In genomic region chr3:52277972-52278509, GRCh38 we compare ENCODE assay signal across 1 cellular context.
TF ChIP-seq lines count a peak whose summit lies in the region.

No MANE protein-coding gene starts in this region.

TF ChIP-seq in neural cell, 6 proteins besides CTCF, POLR2A, EP300 and RAD21:
- TF ChIP-seq MXI1 (conservative IDR thresholded peaks at IDR 0.05; ENCODE audit: poor library complexity, severe bottlenecking) (peak; percentile 25), POLR2AphosphoS5 (IDR thresholded peaks at IDR 0.05) (no peak), REST (IDR thresholded peaks at IDR 0.05; ENCODE audit: borderline replicate concordance) (peak; percentile 3), SMC3 (conservative IDR thresholded peaks at IDR 0.05; ENCODE audit: poor library complexity) (peak; percentile 43)
TF ChIP-seq in neural cell: peak in this region for 3.
